Comparison of ENCODE assay signal across 21 cellular contexts in genomic region chr10:35739998-35740397, GRCh38.
DNase-seq lines count a peak whose midpoint lies in the region; ATAC-seq and TF ChIP-seq lines count a peak whose summit lies in the region.
"Had no signal": no experiment of that assay in that cellular context is flagged by ENCODE, and none has a peak within 500 bp of the region (broad histone marks: within the 10 kb centered on the region; RNA-seq: fewer than 3 reads in every experiment).

No MANE protein-coding gene starts in this region.

- intact Hi-C loops in esophagus muscularis mucosa (cut with DNase I), result no loop called here
- intact Hi-C loops in head of caudate nucleus (cut with DNase I), result no loop called here
- intact Hi-C loops in psoas muscle (cut with DNase I), result no loop called here

- no peaks in the 10 kb centered on the region for H3K9me3 ChIP-seq in SK-N-SH
- no peaks in the 10 kb centered on the region for H3K9me3 ChIP-seq in esophagus muscularis mucosa
- no peaks in the 10 kb centered on the region for H3K9me3 ChIP-seq in MM.1S (replicated peaks; ENCODE audit: insufficient read depth, low read length)
- no peaks in the 10 kb centered on the region for H3K9me3 ChIP-seq in psoas muscle
- H3K9me3 ChIP-seq: Peyer's patch, thoracic aorta had no signal

- CTCF ChIA-PET in SK-N-SH (lab: Yijun Ruan, JAX), result no interaction called here

- H3K4me2 ChIP-seq in SK-N-SH (no peak overlapping the region), MM.1S (ENCODE audit: low read depth, low read length) (no peak overlapping the region)

- no peak overlapping the region for H3K4me3 ChIP-seq in SK-N-SH (ENCODE audit: low read depth in 2 of 2, low read length in 1 of 2)
- no peak overlapping the region for H3K4me3 ChIP-seq in esophagus muscularis mucosa
- H3K4me3 ChIP-seq in MM.1S (ENCODE audit: low read length), result no peak overlapping the region
- no peak overlapping the region for H3K4me3 ChIP-seq in psoas muscle
- H3K4me3 ChIP-seq: heart right ventricle, Peyer's patch, thoracic aorta had no signal

- no peak overlapping the region for H3K9ac ChIP-seq in SK-N-SH
- H3K9ac ChIP-seq in MM.1S (ENCODE audit: low read length), result no peak overlapping the region

- POLR2A ChIA-PET in SK-N-SH (lab: Yijun Ruan, JAX), result no interaction called here

- H2AFZ ChIP-seq in SK-N-SH (ENCODE audit: low read depth), result peak overlapping the region; percentile 48; the same call in 1 of the 2 replicates
- H2AFZ ChIP-seq in MM.1S (ENCODE audit: low read length), result no peak overlapping the region

- no peaks in the 10 kb centered on the region for H3K36me3 ChIP-seq in SK-N-SH (replicated peaks in 1 of 2; ENCODE audit: control insufficient read depth in 1 of 2, insufficient read depth in 2 of 2, low read length in 1 of 2)
- H3K36me3 ChIP-seq in esophagus muscularis mucosa, result no peaks in the 10 kb centered on the region
- H3K36me3 ChIP-seq in MM.1S (replicated peaks; ENCODE audit: insufficient read depth, low read length), result no peaks in the 10 kb centered on the region
- no peaks in the 10 kb centered on the region for H3K36me3 ChIP-seq in psoas muscle (ENCODE audit: insufficient read depth in 1 of 2, low read depth in 1 of 2)
- H3K36me3 ChIP-seq: heart right ventricle, Peyer's patch, thoracic aorta had no signal

- TF ChIP-seq EP300 in SK-N-SH (IDR thresholded peaks at IDR 0.05; ENCODE audit: borderline replicate concordance in 1 of 2, low read depth in 1 of 2, low read length in 1 of 2) (no peak), esophagus muscularis mucosa (IDR thresholded peaks at IDR 0.05) (no peak)

- H3K79me2 ChIP-seq in SK-N-SH (ENCODE audit: insufficient read depth) (no peaks in the 10 kb centered on the region), MM.1S (ENCODE audit: low read length) (no peaks in the 10 kb centered on the region)

- H3K4me1 ChIP-seq in SK-N-SH (ENCODE audit: control insufficient read depth in 1 of 2, insufficient read depth in 2 of 2, low read depth in 1 of 2, low read length in 1 of 2), result no peaks in the 10 kb centered on the region
- no peaks in the 10 kb centered on the region for H3K4me1 ChIP-seq in esophagus muscularis mucosa
- no peaks in the 10 kb centered on the region for H3K4me1 ChIP-seq in MM.1S (ENCODE audit: low read length)
- H3K4me1 ChIP-seq in psoas muscle, result no peaks in the 10 kb centered on the region
- H3K4me1 ChIP-seq: heart right ventricle, Peyer's patch had no signal

- H3K27me3 ChIP-seq in SK-N-SH (ENCODE audit: insufficient read depth), result no peaks in the 10 kb centered on the region
- no peaks in the 10 kb centered on the region for H3K27me3 ChIP-seq in esophagus muscularis mucosa
- H3K27me3 ChIP-seq in MM.1S (replicated peaks; ENCODE audit: insufficient read depth, low read length), result no peaks in the 10 kb centered on the region
- no peaks in the 10 kb centered on the region for H3K27me3 ChIP-seq in psoas muscle (ENCODE audit: insufficient read depth in 3 of 3, low read length in 2 of 3)
- H3K27me3 ChIP-seq: heart right ventricle, Peyer's patch had no signal

- H4K20me1 ChIP-seq in SK-N-SH (ENCODE audit: insufficient read depth), result no peaks in the 10 kb centered on the region
- no peaks in the 10 kb centered on the region for H4K20me1 ChIP-seq in MM.1S (ENCODE audit: insufficient read depth, low read length)

- DNase-seq in ELR (ENCODE audit: low read depth), result peak; percentile 53
- no peak for DNase-seq in SK-N-SH
- peak; percentile 55 for DNase-seq in esophagus muscularis mucosa (ENCODE audit: extremely low spot score)
- DNase-seq in non-pigmented ciliary epithelial cell (ENCODE audit: low read depth), result peak; percentile 50
- no peak for DNase-seq in T-helper 9 cell
- DNase-seq in head of caudate nucleus, result no peak
- no peak for DNase-seq in MM.1S
- no peak for DNase-seq in psoas muscle
- DNase-seq: activated CD4-positive, alpha-beta memory T cell treated with anti-CD3 and anti-CD28 coated beads, Interleukin-2, amount 10 ng/mL, durations not matched to agents 7 days and 5 days; activated naive CD8-positive, alpha-beta T cell treated with anti-CD3 and anti-CD28 coated beads, Interleukin-2, amount 50 U/mL, for 24 hours; DMS 273 treated with DMSO at 0.1 percent for 48 hours; heart right ventricle; HFFc6; left colon; NCI-H1105; NCI-H2107; NCI-H774; Peyer's patch; stimulated activated CD4-positive, alpha-beta T cell treated with anti-CD3 and anti-CD28 coated beads, Interleukin-4, amount 100 ng/mL, for 4 hours had no signal

- no peak for TF ChIP-seq CTCF in SK-N-SH (IDR thresholded peaks at IDR 0.05)
- no peak for TF ChIP-seq CTCF in esophagus muscularis mucosa (IDR thresholded peaks at IDR 0.05)
- TF ChIP-seq CTCF in MM.1S (IDR thresholded peaks at IDR 0.05; ENCODE audit: low read length), result no peak
- TF ChIP-seq CTCF in psoas muscle (IDR thresholded peaks at IDR 0.05), result no peak

- H3K27ac ChIP-seq in SK-N-SH (ENCODE audit: low read depth in 2 of 2, low read length in 1 of 2) (no peak overlapping the region; a peak in 1 of 4 replicates), esophagus muscularis mucosa (replicated peaks in 1 of 4) (no peak overlapping the region), MM.1S (ENCODE audit: low read length) (no peak overlapping the region), psoas muscle (no peak overlapping the region)
- H3K27ac ChIP-seq: heart right ventricle, Peyer's patch, thoracic aorta, VCaP had no signal

- ATAC-seq in psoas muscle, result no peak
- ATAC-seq: activated naive CD8-positive, alpha-beta T cell treated with anti-CD3 and anti-CD28 coated beads, Interleukin-2, amount 50 U/mL, for 24 hours; heart right ventricle; left colon had no signal

- no peaks in the 10 kb centered on the region for H3F3A ChIP-seq in SK-N-SH (replicated peaks; ENCODE audit: insufficient read depth)
- no peaks in the 10 kb centered on the region for H3F3A ChIP-seq in MM.1S (ENCODE audit: insufficient read depth, low read length)

- no peak for TF ChIP-seq RAD21 in SK-N-SH (IDR thresholded peaks at IDR 0.05; ENCODE audit: low read length)

- no peak for TF ChIP-seq POLR2A in esophagus muscularis mucosa (IDR thresholded peaks at IDR 0.05; ENCODE audit: low read depth)

- H3K9me2 ChIP-seq in SK-N-SH, result no peaks in the 10 kb centered on the region
- no peaks in the 10 kb centered on the region for H3K9me2 ChIP-seq in MM.1S (replicated peaks; ENCODE audit: insufficient read depth, low read length)

TF ChIP-seq in SK-N-SH, 30 proteins besides CTCF, POLR2A, EP300 and RAD21:
- TF ChIP-seq TEAD4 (IDR thresholded peaks at IDR 0.05; ENCODE audit: borderline replicate concordance, insufficient read depth) (no peak), USF1 (IDR thresholded peaks at IDR 0.05; ENCODE audit: borderline replicate concordance, low read depth) (peak; percentile 52; the same call in 1 of the 2 replicates), GABPA (IDR thresholded peaks at IDR 0.05; ENCODE audit: low read depth) (no peak)

Comparison
In these comparisons a context has a peak if more than half of its experiments do, and no peak if none do; other contexts are left out.
1. DNase-seq: peak in ELR (single experiment), esophagus muscularis mucosa (single experiment) and non-pigmented ciliary epithelial cell (single experiment); none in SK-N-SH (single experiment), T-helper 9 cell (single experiment), head of caudate nucleus (0 of 42), MM.1S (single experiment) and psoas muscle (0 of 2).